10 cellular contexts compared by ENCODE assay signal in the genomic region with DNA sequence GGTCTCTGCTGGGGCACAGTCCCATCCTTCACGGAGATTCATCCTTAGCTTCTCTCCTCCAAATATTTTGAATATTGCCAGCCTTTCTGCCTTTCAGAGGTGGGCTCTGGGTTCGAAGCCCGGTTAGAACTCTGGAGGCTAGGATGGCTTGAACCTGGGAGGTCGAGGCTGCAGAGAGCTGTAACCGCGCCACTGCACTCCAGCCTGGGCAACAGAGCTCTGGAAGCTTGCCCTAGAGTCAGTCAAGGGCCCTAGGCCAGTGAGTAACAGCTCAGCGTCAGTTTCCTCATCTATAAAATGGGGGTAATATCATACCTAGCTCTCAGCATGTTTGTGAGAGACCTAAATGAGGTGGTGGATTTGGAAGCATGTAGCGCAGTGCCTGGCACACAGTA. TPM values are rescaled to one million over a fixed set of nuclear protein-coding genes. Genes with fewer than 3 reads are reported as not detected.
DNase-seq lines count a peak whose midpoint lies in the region; TF ChIP-seq lines count a peak whose summit lies in the region.
"Had no signal": no experiment of that assay in that cellular context is flagged by ENCODE, and none has a peak within 500 bp of the region (broad histone marks: within the 10 kb centered on the region; RNA-seq: fewer than 3 reads in every experiment).

No MANE protein-coding gene starts in this region.

- H3K4me1 Mint-ChIP-seq in endodermal cell: peaks cover 6% of the 10 kb centered on the region

- H3K9me3 Mint-ChIP-seq in endodermal cell: no peaks in the 10 kb centered on the region

- H3K27me3 Mint-ChIP-seq in endodermal cell (ENCODE audit: insufficient read depth): no peaks in the 10 kb centered on the region

- TF ChIP-seq CTCF in GM12865 (IDR thresholded peaks at IDR 0.05; ENCODE audit: insufficient read depth, low read depth, low read length, missing control alignments) (no peak), Peyer's patch (IDR thresholded peaks at IDR 0.05) (no peak), endodermal cell (conservative IDR thresholded peaks at IDR 0.05) (no peak), PC-9 (conservative IDR thresholded peaks at IDR 0.05) (no peak)

- POLR2A ChIA-PET in PC-9 (lab: Charles Lee; ENCODE audit: unreplicated experiment): no interaction called here

- peak overlapping the region; percentile 28 for H3K27ac Mint-ChIP-seq in endodermal cell

- WGBS in endodermal cell (ENCODE audit: insufficient coverage in 1 of 2, insufficient read length in 1 of 2), 2 experiments: 79 to 89% methylated on average over 6 to 8 of the region's 8 CpGs

- H3K36me3 ChIP-seq in Peyer's patch (peaks cover 0 to 25% (median 0%) of the 10 kb centered on the region in 3 donors), endodermal cell (ENCODE audit: control insufficient read depth, insufficient read depth, low read length) (no peaks in the 10 kb centered on the region), PC-9 (ENCODE audit: low read depth) (no peaks in the 10 kb centered on the region)

- no peak for DNase-seq in GM12865 (ENCODE audit: low read depth)
- no peak for DNase-seq in Peyer's patch
- DNase-seq in endodermal cell: no peak
- DNase-seq in SK-N-DZ (ENCODE audit: low spot score): no peak
- DNase-seq in PC-9: no peak
- no peak for DNase-seq in NCI-H1694 (lab: John Stamatoyannopoulos, UW)
- no peak for DNase-seq in KBM-7

- H3K9ac ChIP-seq in endodermal cell (ENCODE audit: extremely low read depth, low read length, poor library complexity, severe bottlenecking): no peak overlapping the region

- no peaks in the 10 kb centered on the region for H3K9me2 ChIP-seq in PC-9 (ENCODE audit: insufficient read depth)

- peak overlapping the region; percentile 56 to 89 (median 87) for H3K27ac ChIP-seq in Peyer's patch
- H3K27ac ChIP-seq in endodermal cell (ENCODE audit: low read depth, low read length): no peak overlapping the region
- peak overlapping the region in 19 of 21 experiments; percentile 28 to 99 (median 88) for H3K27ac ChIP-seq in skin epidermis
- no peak overlapping the region for H3K27ac ChIP-seq in PC-9
- H3K27ac ChIP-seq: VCaP had no signal

- no TSS peak for BruUV-seq in PC-9 (replicated peaks; lab: Mats Ljungman, UMichigan)

- no peaks in the 10 kb centered on the region for H3K27me3 ChIP-seq in Peyer's patch
- H3K27me3 ChIP-seq in endodermal cell (ENCODE audit: control insufficient read depth, insufficient read depth, low read length, poor library complexity, severe bottlenecking): no peaks in the 10 kb centered on the region
- no peaks in the 10 kb centered on the region for H3K27me3 ChIP-seq in PC-9 (ENCODE audit: insufficient read depth, low read depth)

- H3K4me3 ChIP-seq in GM12865 (ENCODE audit: low read depth, low read length) (peak overlapping the region; percentile 76), Peyer's patch (peak overlapping the region in 3 of 4 donors; percentile 58 to 69 (median 60)), endodermal cell (ENCODE audit: low read length) (no peak overlapping the region), skin epidermis (peak overlapping the region in 4 of 7 experiments; percentile 8 to 48 (median 26)), PC-9 (no peak overlapping the region)

- no peak for TF ChIP-seq POLR2A in Peyer's patch (IDR thresholded peaks at IDR 0.05)

- no peaks in the 10 kb centered on the region for H3F3A ChIP-seq in PC-9 (ENCODE audit: insufficient read depth, low read depth)

- no peaks in the 10 kb centered on the region for H3K9me3 ChIP-seq in Peyer's patch
- no peaks in the 10 kb centered on the region for H3K9me3 ChIP-seq in endodermal cell (ENCODE audit: control insufficient read depth, low read length)
- H3K9me3 ChIP-seq in PC-9 (ENCODE audit: insufficient read depth, low read depth): no peaks in the 10 kb centered on the region

- no peak overlapping the region for H3K4me3 Mint-ChIP-seq in endodermal cell

- H3K79me2 ChIP-seq in PC-9 (ENCODE audit: low read depth): no peaks in the 10 kb centered on the region

- intact Hi-C loops in PC-9 (cut with micrococcal nuclease; ENCODE audit: unreplicated experiment): no loop called here

- H3K4me1 ChIP-seq in Peyer's patch (peaks cover 0 to 58% (median 38%) of the 10 kb centered on the region in 4 donors), endodermal cell (ENCODE audit: control insufficient read depth, insufficient read depth, low read length) (no peaks in the 10 kb centered on the region), PC-9 (replicated peaks; ENCODE audit: insufficient read depth) (no peaks in the 10 kb centered on the region)

- in situ Hi-C loops in KBM-7 (cut with MboI; ENCODE audit: low pct_unique_long_range_greater_than_20kb, low sequenced_read_pairs): no loop called here

- no peaks in the 10 kb centered on the region for H4K20me1 ChIP-seq in PC-9 (ENCODE audit: insufficient read depth)

- CTCF ChIA-PET in PC-9 (lab: Charles Lee): no interaction called here

- H3K36me3 Mint-ChIP-seq in endodermal cell (ENCODE audit: low read depth): peaks cover 20% of the 10 kb centered on the region

- H3K4me2 ChIP-seq in PC-9: no peak overlapping the region

- no peak overlapping the region for H2AFZ ChIP-seq in PC-9

RNA-seq across cellular contexts. Expression of a gene that starts 3.2 kb away (rescaled TPM):
- total RNA-seq in Peyer's patch: 100 to 1,000 TPM in 1 of 4 donors, 10 to 100 TPM in 3; 41.6 to 183 (median 44.4) TPM
- 10 to 100 TPM; 35.7 to 68.0 TPM for total RNA-seq in endodermal cell
- polyA plus RNA-seq in endodermal cell (2013, experiment 1 of 2): 6.3 TPM
- polyA plus RNA-seq in endodermal cell (2013, experiment 2 of 2): 5.6 TPM
- 0.48 and 0.64 TPM in 2 replicates for polyA plus RNA-seq in SK-N-DZ (2014; cell fraction: cytosol; rRNA removed)
- polyA plus RNA-seq in SK-N-DZ (2014; cell fraction: nucleus; rRNA removed): 1.1 and 1.3 TPM in 2 replicates
- total RNA-seq in PC-9 (2021): 84.1 and 92.7 TPM in 2 replicates

RNA-seq across cellular contexts. Expression of a gene that starts 10.5 kb away (rescaled TPM):
- total RNA-seq in Peyer's patch: 100 to 1,000 TPM; 146 to 339 (median 156) TPM
- 100 to 1,000 TPM; 141 to 257 TPM for total RNA-seq in endodermal cell
- polyA plus RNA-seq in endodermal cell (2013, experiment 1 of 2): 219 TPM
- 218 TPM for polyA plus RNA-seq in endodermal cell (2013, experiment 2 of 2)
- polyA plus RNA-seq in SK-N-DZ (2014; cell fraction: cytosol; rRNA removed): 890 and 1,059 TPM in 2 replicates
- polyA plus RNA-seq in SK-N-DZ (2014; cell fraction: nucleus; rRNA removed): 478 and 558 TPM in 2 replicates
- 198 and 218 TPM in 2 replicates for total RNA-seq in PC-9 (2021)

RNA-seq across cellular contexts. Expression of a gene that starts 10.7 kb away (rescaled TPM):
- total RNA-seq in Peyer's patch: not detected
- not detected for total RNA-seq in endodermal cell
- polyA plus RNA-seq in endodermal cell (2013, experiment 1 of 2): not detected
- polyA plus RNA-seq in endodermal cell (2013, experiment 2 of 2): not detected
- polyA plus RNA-seq in SK-N-DZ (2014; cell fraction: cytosol; rRNA removed): not detected in 2 replicates
- not detected in 2 replicates for polyA plus RNA-seq in SK-N-DZ (2014; cell fraction: nucleus; rRNA removed)
- not detected in 2 replicates for total RNA-seq in PC-9 (2021)
- total RNA-seq: left colon had no signal

RNA-seq across cellular contexts. Expression of a gene that starts 16.2 kb away (rescaled TPM):
- total RNA-seq in Peyer's patch (100 to 1,000 TPM; 162 to 219 (median 174) TPM), endodermal cell (100 to 1,000 TPM; 260 to 512 TPM), PC-9 (2021) (384 and 386 TPM in 2 replicates)
- 270 TPM for polyA plus RNA-seq in endodermal cell (2013, experiment 1 of 2)
- polyA plus RNA-seq in endodermal cell (2013, experiment 2 of 2): 248 TPM
- polyA plus RNA-seq in SK-N-DZ (2014; cell fraction: cytosol; rRNA removed): 713 and 811 TPM in 2 replicates
- polyA plus RNA-seq in SK-N-DZ (2014; cell fraction: nucleus; rRNA removed): 771 and 835 TPM in 2 replicates

RNA-seq across cellular contexts. Expression of a gene that starts 16.4 kb away (rescaled TPM):
- total RNA-seq in Peyer's patch: 10 to 100 TPM in 3 of 4 donors, 1 to 10 TPM in 1; 9.1 to 24.8 (median 18.3) TPM
- total RNA-seq in endodermal cell: 100 to 1,000 TPM in 1 of 2 donors, 10 to 100 TPM in 1; 61.1 to 115 TPM
- 29.1 TPM for polyA plus RNA-seq in endodermal cell (2013, experiment 1 of 2)
- 26.7 TPM for polyA plus RNA-seq in endodermal cell (2013, experiment 2 of 2)
- polyA plus RNA-seq in SK-N-DZ (2014; cell fraction: cytosol; rRNA removed): 102 TPM in 2 replicates
- 80.2 and 111 TPM in 2 replicates for polyA plus RNA-seq in SK-N-DZ (2014; cell fraction: nucleus; rRNA removed)
- total RNA-seq in PC-9 (2021): 84.5 and 96.5 TPM in 2 replicates

Comparison
In these comparisons a context has a peak if more than half of its experiments do, and no peak if none do; other contexts are left out.
1. H3K4me3 ChIP-seq: peak in GM12865 (single experiment), Peyer's patch (3 of 4) and skin epidermis (4 of 7); none in endodermal cell (single experiment) and PC-9 (single experiment).
2. H3K27ac ChIP-seq: peak in Peyer's patch (4 of 4) and skin epidermis (19 of 21); none in endodermal cell (single experiment) and PC-9 (single experiment).